Comparison of ENCODE assay signal across 8 cellular contexts in genomic region chr18:80171190-80171872, GRCh38.
DNase-seq lines count a peak whose midpoint lies in the region; ATAC-seq and TF ChIP-seq lines count a peak whose summit lies in the region.

No MANE protein-coding gene starts in this region.

- CTCF ChIA-PET in CD8-positive, alpha-beta T cell (lab: Charles Lee), result interaction anchor here (0.8 to 3.3 kb wide), 9 partner anchors 10 to 86 kb away, joined by 3 to 15 read pairs (median 3); no protein-coding TSS in a partner anchor

- no peaks in the 10 kb centered on the region for H3K36me3 ChIP-seq in CD8-positive, alpha-beta T cell (ENCODE audit: insufficient read depth, low read length)

- H3K4me1 Mint-ChIP-seq in CD8-positive, alpha-beta T cell (ENCODE audit: low read depth), result peaks cover 36% of the 10 kb centered on the region
- H3K4me1 Mint-ChIP-seq in osteocyte (ENCODE audit: unreplicated experiment), result peaks cover 54% of the 10 kb centered on the region

- DNase-seq in CD8-positive, alpha-beta T cell, result peak in 6 of 7 experiments; percentile 18 to 73 (median 54)
- DNase-seq in HT1080 (ENCODE audit: low read depth) (peak; percentile 39), fibroblast of pulmonary artery (ENCODE audit: low read depth) (peak; percentile 50), osteocyte (ENCODE audit: extremely low spot score, unreplicated experiment) (no peak), GF-D8 (lab: John Stamatoyannopoulos, UW) (no peak)
- peak; percentile 83 for DNase-seq in activated CD8-positive, alpha-beta memory T cell treated with anti-CD3 and anti-CD28 coated beads for 24 hours

- no peak for ATAC-seq in CD8-positive, alpha-beta T cell
- ATAC-seq in GM18868 (IDR thresholded peaks at IDR 0.05; ENCODE audit: unreplicated experiment) (no peak), GM18909 (IDR thresholded peaks at IDR 0.05; ENCODE audit: poor library complexity, unreplicated experiment) (no peak)

- H3K27ac Mint-ChIP-seq in CD8-positive, alpha-beta T cell, result peak overlapping the region; percentile 33
- H3K27ac Mint-ChIP-seq in osteocyte (ENCODE audit: unreplicated experiment), result no peak overlapping the region

- peaks cover 27% of the 10 kb centered on the region for H3K4me1 ChIP-seq in CD8-positive, alpha-beta T cell (ENCODE audit: insufficient read depth, low read length)

- H3K4me3 Mint-ChIP-seq in CD8-positive, alpha-beta T cell, result peak overlapping the region; percentile 13
- no peak overlapping the region for H3K4me3 Mint-ChIP-seq in osteocyte (ENCODE audit: unreplicated experiment)

- H3K27ac ChIP-seq in CD8-positive, alpha-beta T cell (ENCODE audit: low read depth, low read length), result no peak overlapping the region

- intact Hi-C loops in CD8-positive, alpha-beta T cell (cut with DNase I, micrococcal nuclease), result no loop called here

- peaks cover 35% of the 10 kb centered on the region for H3K27me3 Mint-ChIP-seq in CD8-positive, alpha-beta T cell (ENCODE audit: low read depth)
- no peaks in the 10 kb centered on the region for H3K27me3 Mint-ChIP-seq in osteocyte (ENCODE audit: unreplicated experiment)

- peak; percentile 82 for TF ChIP-seq CTCF in CD8-positive, alpha-beta T cell (IDR thresholded peaks at IDR 0.05)
- peak; percentile 81 for TF ChIP-seq CTCF in fibroblast of pulmonary artery (IDR thresholded peaks at IDR 0.05; ENCODE audit: low read length, missing control alignments)
- TF ChIP-seq CTCF in osteocyte (IDR thresholded peaks at IDR 0.05), result peak; percentile 83

- POLR2A ChIA-PET in CD8-positive, alpha-beta T cell (lab: Charles Lee), result no interaction called here

- H3K4me3 ChIP-seq in CD8-positive, alpha-beta T cell (ENCODE audit: low read depth, low read length), result no peak overlapping the region
- peak overlapping the region; percentile 43 for H3K4me3 ChIP-seq in fibroblast of pulmonary artery (replicated peaks; ENCODE audit: low read depth, low read length)

- no peaks in the 10 kb centered on the region for H3K36me3 Mint-ChIP-seq in CD8-positive, alpha-beta T cell
- no peaks in the 10 kb centered on the region for H3K36me3 Mint-ChIP-seq in osteocyte (ENCODE audit: unreplicated experiment)

- no peaks in the 10 kb centered on the region for H3K9me3 ChIP-seq in CD8-positive, alpha-beta T cell (ENCODE audit: low read length)

- no peaks in the 10 kb centered on the region for H3K27me3 ChIP-seq in CD8-positive, alpha-beta T cell (ENCODE audit: insufficient read depth, low read length)

- H3K9me3 Mint-ChIP-seq in CD8-positive, alpha-beta T cell, result no peaks in the 10 kb centered on the region
- H3K9me3 Mint-ChIP-seq in osteocyte (ENCODE audit: unreplicated experiment), result no peaks in the 10 kb centered on the region

Comparison
In these comparisons a context has a peak if more than half of its experiments do, and no peak if none do; other contexts are left out.
1. DNase-seq: peak in CD8-positive, alpha-beta T cell (6 of 7), HT1080 (single experiment), activated CD8-positive, alpha-beta memory T cell treated with anti-CD3 and anti-CD28 coated beads for 24 hours (single experiment) and fibroblast of pulmonary artery (single experiment); none in osteocyte (single experiment) and GF-D8 (single experiment).
2. Peak in every context shown above with its lines, with median percentiles within 50 percentile points of each other: CTCF ChIP-seq.